ENCODE assay signal across 26 cellular contexts in the genomic region with DNA sequence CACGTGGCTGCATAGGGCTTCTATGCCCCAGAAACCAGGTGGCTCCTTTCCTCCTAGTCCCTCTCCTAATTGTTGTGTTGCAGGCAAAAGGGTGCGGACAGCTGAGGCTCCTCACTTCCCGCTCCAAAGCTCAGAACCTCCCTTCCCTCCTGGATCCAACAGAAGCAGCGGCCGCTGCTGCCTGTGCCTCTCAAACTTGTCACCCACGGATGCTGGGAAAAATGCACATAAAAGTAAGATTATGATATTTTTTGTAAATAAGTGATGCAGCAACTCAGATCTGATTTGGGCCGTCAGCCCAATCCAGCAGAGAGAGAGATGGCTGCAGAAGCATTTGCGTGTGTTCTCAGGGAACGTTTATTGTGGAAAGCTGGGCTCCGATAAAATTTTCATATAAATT.
"Had no signal": no experiment of that assay in that cellular context is flagged by ENCODE, and none has a peak within 500 bp of the region (broad histone marks: within the 10 kb centered on the region; RNA-seq: fewer than 3 reads in every experiment).

No MANE protein-coding gene starts in this region.

- H3K79me2 ChIP-seq: hepatocyte had no signal

- H3K4me3 Mint-ChIP-seq: dendritic cell treated with granulocyte-macrophage colony-stimulating factor and Interleukin-4, amounts not matched to agents 40 ng/mL and 50 ng/mL, for 4 days; endodermal cell; natural killer cell; stimulated activated naive CD8-positive, alpha-beta T cell treated with anti-CD3 and anti-CD28 coated beads, Interleukin-15, amount 100 ng/mL, for 72 hours had no signal

- H3K27ac Mint-ChIP-seq: dendritic cell treated with granulocyte-macrophage colony-stimulating factor and Interleukin-4, amounts not matched to agents 40 ng/mL and 50 ng/mL, for 4 days; endodermal cell; natural killer cell; stimulated activated naive CD8-positive, alpha-beta T cell treated with anti-CD3 and anti-CD28 coated beads, Interleukin-15, amount 100 ng/mL, for 72 hours had no signal

- DNase-seq: effector CD8-positive, alpha-beta T cell; endodermal cell; foreskin keratinocyte; heart left ventricle; islet precursor cell; left ventricle myocardium superior; lower lobe of right lung; natural killer cell; pancreas; right lobe of liver; small intestine; stimulated activated CD4-positive, alpha-beta T cell treated with anti-CD3 and anti-CD28 coated beads, Interleukin-12 subunit alpha, Interleukin-12 subunit beta, amount 100 ng/mL, for 4 hours; stimulated activated CD4-positive, alpha-beta T cell treated with anti-CD3 and anti-CD28 coated beads, Interleukin-1b, Interleukin-23, amount 100 ng/mL, for 48 hours; stimulated activated CD4-positive, alpha-beta T cell treated with anti-CD3 and anti-CD28 coated beads, Interleukin-4, amount 100 ng/mL, for 1 hour; stimulated activated CD8-positive, alpha-beta memory T cell treated with anti-CD3 and anti-CD28 coated beads, Interleukin-4, amount 100 ng/mL, for 48 hours; stimulated activated naive CD4-positive, alpha-beta T cell; stimulated activated naive CD8-positive, alpha-beta T cell treated with anti-CD3 and anti-CD28 coated beads, Interleukin-15, amount 100 ng/mL, for 72 hours; thyroid gland; trophoblast cell had no signal

- H3K4me1 Mint-ChIP-seq: endodermal cell; natural killer cell; stimulated activated naive CD8-positive, alpha-beta T cell treated with anti-CD3 and anti-CD28 coated beads, Interleukin-15, amount 100 ng/mL, for 72 hours had no signal

- FAIRE-seq: colon, pancreas, small intestine had no signal

- H3K36me3 ChIP-seq: esophagus muscularis mucosa, gastroesophageal sphincter, heart left ventricle, lower lobe of right lung, neutrophil, pancreas, right lobe of liver, thyroid gland, vagina had no signal

- H3K4me3 ChIP-seq: esophagus muscularis mucosa, gastroesophageal sphincter, heart left ventricle, hepatocyte, lower lobe of right lung, pancreas, right lobe of liver, thyroid gland, vagina had no signal

- H3K9me3 ChIP-seq: lower lobe of right lung, neutrophil, pancreas, right lobe of liver, thyroid gland, vagina had no signal

- H3K36me3 Mint-ChIP-seq: natural killer cell had no signal

- H2AFZ ChIP-seq: hepatocyte had no signal

- H3K27me3 ChIP-seq: foreskin keratinocyte, hepatocyte, pancreas, thyroid gland, vagina had no signal

- H3K4me1 ChIP-seq: foreskin keratinocyte, gastroesophageal sphincter, heart left ventricle, lower lobe of right lung, pancreas, right lobe of liver, thyroid gland, vagina had no signal

- H3K27ac ChIP-seq: esophagus muscularis mucosa, foreskin keratinocyte, gastroesophageal sphincter, heart left ventricle, hepatocyte, lower lobe of right lung, neutrophil, pancreas, right lobe of liver, thyroid gland, vagina had no signal

- H3K4me2 ChIP-seq: hepatocyte had no signal
